Comparison of ENCODE assay signal across 8 cellular contexts in genomic region chr14:81729622-81730021, GRCh38.
"Had no signal": no experiment of that assay in that cellular context is flagged by ENCODE, and none has a peak within 500 bp of the region (broad histone marks: within the 10 kb centered on the region; RNA-seq: fewer than 3 reads in every experiment).

No MANE protein-coding gene starts in this region.

- ATAC-seq: GM12878 had no signal

- FAIRE-seq: G401.6, GM12878, GM12891, GM12892, GM18507, GM19239 had no signal

- DNase-seq: GDM1, GF-D8 had no signal

- H3K4me3 ChIP-seq: GM12878 had no signal
